ENCODE assay signal across 26 cellular contexts in the genomic region with DNA sequence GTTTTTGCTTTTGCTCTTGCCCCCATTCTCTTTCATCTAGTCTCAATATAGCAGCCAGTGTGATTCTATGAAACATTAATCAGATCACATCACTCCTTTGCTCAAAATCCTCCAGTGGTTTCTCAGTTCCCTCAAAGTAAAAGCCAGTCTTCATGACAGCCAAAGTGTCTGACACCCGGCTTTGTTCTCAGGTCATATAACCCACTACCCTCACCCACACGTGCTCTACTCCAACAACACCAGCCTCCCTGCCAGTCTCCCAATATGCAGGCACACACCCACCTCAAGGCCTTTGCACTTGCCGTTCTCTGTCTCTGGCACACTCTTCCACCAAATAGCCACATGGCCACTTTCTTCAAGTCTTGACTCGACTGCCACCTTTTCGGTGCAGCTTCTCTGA. TPM values are rescaled to one million over a fixed set of nuclear protein-coding genes. Genes with fewer than 3 reads are reported as not detected.
DNase-seq lines count a peak whose midpoint lies in the region; ATAC-seq, FAIRE-seq and TF ChIP-seq lines count a peak whose summit lies in the region.
"Had no signal": no experiment of that assay in that cellular context is flagged by ENCODE, and none has a peak within 500 bp of the region (broad histone marks: within the 10 kb centered on the region; RNA-seq: fewer than 3 reads in every experiment).

No MANE protein-coding gene starts in this region.

- H3K18ac ChIP-seq in trophoblast cell (ENCODE audit: low read length) = peak overlapping the region; percentile 41

- no peaks in the 10 kb centered on the region for H3K27me3 Mint-ChIP-seq in activated CD8-positive, alpha-beta T cell treated with anti-CD3 and anti-CD28 coated beads, Interleukin-2, amount 10 ng/mL, durations not matched to agents 7 days and 5 days (ENCODE audit: low read depth)
- H3K27me3 Mint-ChIP-seq in activated CD8-positive, alpha-beta T cell treated with anti-CD3 and anti-CD28 coated beads for 36 hours = no peaks in the 10 kb centered on the region
- H3K27me3 Mint-ChIP-seq in CD4-positive, alpha-beta memory T cell = no peaks in the 10 kb centered on the region
- H3K27me3 Mint-ChIP-seq in astrocyte (ENCODE audit: low read depth, unreplicated experiment) = peaks cover 2% of the 10 kb centered on the region

- H3K36me3 ChIP-seq in CD4-positive, alpha-beta memory T cell (ENCODE audit: insufficient read depth, low read length) = peaks cover 51% of the 10 kb centered on the region
- H3K36me3 ChIP-seq in astrocyte (ENCODE audit: insufficient read depth, low read length) = peaks cover 28% of the 10 kb centered on the region
- H3K36me3 ChIP-seq in trophoblast cell (ENCODE audit: control insufficient read depth in 1 of 2, insufficient read depth in 2 of 2, low read length in 2 of 2) = peaks cover 53 to 63% of the 10 kb centered on the region in 2 experiments

- intact Hi-C loops in activated CD8-positive, alpha-beta T cell treated with anti-CD3 and anti-CD28 coated beads for 36 hours (cut with micrococcal nuclease) = loop anchor here (10.0 kb wide), 1 partner anchor 495 kb away; no protein-coding TSS in a partner anchor
- intact Hi-C loops in CD4-positive, alpha-beta memory T cell (cut with micrococcal nuclease) = loop anchor here (10.0 kb wide), 1 partner anchor 1425 kb away; the partner anchor contains the start of gene AKAP1

- peaks cover 20% of the 10 kb centered on the region for H3K4me1 ChIP-seq in CD4-positive, alpha-beta memory T cell (ENCODE audit: insufficient read depth, low read length)
- peaks cover 19% of the 10 kb centered on the region for H3K4me1 ChIP-seq in astrocyte (ENCODE audit: insufficient read depth, low read length)
- peaks cover 4 to 13% of the 10 kb centered on the region in 2 experiments for H3K4me1 ChIP-seq in trophoblast cell (ENCODE audit: control insufficient read depth in 1 of 2, insufficient read depth in 2 of 2, low read length in 2 of 2)

- POLR2A ChIA-PET in activated CD8-positive, alpha-beta T cell treated with anti-CD3 and anti-CD28 coated beads, Interleukin-2, amount 10 ng/mL, durations not matched to agents 7 days and 5 days (lab: Charles Lee) = interaction anchor here (1.1 to 1.6 kb wide), 2 partner anchors 12 to 121 kb away, joined by 3 to 4 read pairs; no protein-coding TSS in a partner anchor
- POLR2A ChIA-PET in activated CD8-positive, alpha-beta T cell treated with anti-CD3 and anti-CD28 coated beads for 36 hours (lab: Charles Lee) = interaction anchor here (1.1 to 1.6 kb wide), 2 partner anchors 14 to 122 kb away, joined by 3 to 5 read pairs; no protein-coding TSS in a partner anchor
- POLR2A ChIA-PET in CD4-positive, alpha-beta memory T cell (lab: Charles Lee; ENCODE audit: partially characterized antibody) = interaction anchor here (0.8 kb wide), 1 partner anchor 9 kb away, joined by 3 read pairs; no protein-coding TSS in a partner anchor

- no peak overlapping the region for H2BK120ac ChIP-seq in trophoblast cell (ENCODE audit: insufficient read depth, low read length, poor library complexity)

- H3K4me3 ChIP-seq in CD4-positive, alpha-beta memory T cell (ENCODE audit: low read length in 2 of 2) = no peak overlapping the region
- no peak overlapping the region for H3K4me3 ChIP-seq in astrocyte (ENCODE audit: insufficient read depth, low read depth, low read length)
- no peak overlapping the region for H3K4me3 ChIP-seq in trophoblast cell (ENCODE audit: low read depth, low read length)
- H3K4me3 ChIP-seq: GM23248, HAP-1 had no signal

- H3K9me3 ChIP-seq in CD4-positive, alpha-beta memory T cell (ENCODE audit: control insufficient read depth in 1 of 2, low read length in 2 of 2) = no peaks in the 10 kb centered on the region
- H3K9me3 ChIP-seq in astrocyte (ENCODE audit: insufficient read depth, low read depth, low read length) = no peaks in the 10 kb centered on the region
- no peaks in the 10 kb centered on the region for H3K9me3 ChIP-seq in trophoblast cell (ENCODE audit: insufficient read depth, low read depth, low read length)
- H3K9me3 ChIP-seq: HAP-1 had no signal

- H2AFZ ChIP-seq in astrocyte (ENCODE audit: low read depth, low read length) (no peak overlapping the region), trophoblast cell (ENCODE audit: insufficient read depth, low read length, poor library complexity) (no peak overlapping the region)
- H2AFZ ChIP-seq: GM23248 had no signal

- H3K23ac ChIP-seq in trophoblast cell (ENCODE audit: low read length) = no peak overlapping the region

- H2BK5ac ChIP-seq in trophoblast cell (ENCODE audit: low read depth, low read length, poor library complexity) = no peak overlapping the region

- H3K9ac ChIP-seq in astrocyte (ENCODE audit: low read length) (no peak overlapping the region), trophoblast cell (ENCODE audit: low read length) (no peak overlapping the region)
- H3K9ac ChIP-seq: GM23248 had no signal

- no peaks in the 10 kb centered on the region for H3K27me3 ChIP-seq in CD4-positive, alpha-beta memory T cell (ENCODE audit: insufficient read depth, low read length)
- H3K27me3 ChIP-seq in astrocyte (ENCODE audit: insufficient read depth, low read length) (no peaks in the 10 kb centered on the region), trophoblast cell (ENCODE audit: insufficient read depth, low read length) (no peaks in the 10 kb centered on the region)

- no peak overlapping the region for H3K27ac ChIP-seq in CD4-positive, alpha-beta memory T cell (ENCODE audit: low read depth, low read length)
- no peak overlapping the region for H3K27ac ChIP-seq in astrocyte (ENCODE audit: low read depth, low read length)
- no peak overlapping the region for H3K27ac ChIP-seq in trophoblast cell (ENCODE audit: low read depth, low read length)
- H3K27ac ChIP-seq: GM23248 had no signal

- H3K4ac ChIP-seq in trophoblast cell (ENCODE audit: low read depth, low read length) = no peak overlapping the region

- H2AK5ac ChIP-seq in trophoblast cell (ENCODE audit: low read length) = no peak overlapping the region

- no peak for DNase-seq in activated CD8-positive, alpha-beta T cell treated with anti-CD3 and anti-CD28 coated beads, Interleukin-2, amount 10 ng/mL, durations not matched to agents 7 days and 5 days
- DNase-seq in activated CD8-positive, alpha-beta T cell treated with anti-CD3 and anti-CD28 coated beads for 36 hours = no peak
- no peak for DNase-seq in CD4-positive, alpha-beta memory T cell
- DNase-seq in astrocyte (ENCODE audit: low read depth) (no peak), trophoblast cell (no peak), KBM-7 (no peak)
- DNase-seq in activated effector memory CD4-positive, alpha-beta T cell treated with Interleukin-2 at 50 U/mL for 16 hours = no peak
- DNase-seq: Calu3; CD8-positive, alpha-beta T cell; EL; GM23248; IMR-90; NCI-H1105; NCI-H2081; NCI-H446 treated with DMSO at 0.1 percent for 48 hours; NCI-H748 treated with DMSO at 0.1 percent for 48 hours; NK-92 treated with Interleukin-12 subunit alpha and Interleukin-12 subunit beta, amount 100 ng/mL, for 24 hours; Right ventricle myocardium superior had no signal

- no peaks in the 10 kb centered on the region for H3K9me3 Mint-ChIP-seq in activated CD8-positive, alpha-beta T cell treated with anti-CD3 and anti-CD28 coated beads, Interleukin-2, amount 10 ng/mL, durations not matched to agents 7 days and 5 days (ENCODE audit: insufficient read depth)
- H3K9me3 Mint-ChIP-seq in activated CD8-positive, alpha-beta T cell treated with anti-CD3 and anti-CD28 coated beads for 36 hours = no peaks in the 10 kb centered on the region
- H3K9me3 Mint-ChIP-seq in CD4-positive, alpha-beta memory T cell = no peaks in the 10 kb centered on the region
- H3K9me3 Mint-ChIP-seq in astrocyte (ENCODE audit: unreplicated experiment) = no peaks in the 10 kb centered on the region
- H3K9me3 Mint-ChIP-seq: CD8-positive, alpha-beta T cell had no signal

- H2BK12ac ChIP-seq in trophoblast cell (ENCODE audit: low read length) = no peak overlapping the region

- no peak for FAIRE-seq in astrocyte (lab: Jason Lieb, UNC)
- FAIRE-seq: GM12892, GM18507, RCC 7860 had no signal

- peaks cover 52% of the 10 kb centered on the region for H3K36me3 Mint-ChIP-seq in activated CD8-positive, alpha-beta T cell treated with anti-CD3 and anti-CD28 coated beads, Interleukin-2, amount 10 ng/mL, durations not matched to agents 7 days and 5 days (ENCODE audit: low read depth)
- peaks cover 47% of the 10 kb centered on the region for H3K36me3 Mint-ChIP-seq in activated CD8-positive, alpha-beta T cell treated with anti-CD3 and anti-CD28 coated beads for 36 hours (ENCODE audit: low read depth)
- peaks cover 44 to 75% of the 10 kb centered on the region in 2 donors for H3K36me3 Mint-ChIP-seq in CD4-positive, alpha-beta memory T cell
- peaks cover 20% of the 10 kb centered on the region for H3K36me3 Mint-ChIP-seq in astrocyte (ENCODE audit: low read depth, unreplicated experiment)

- H3K27ac Mint-ChIP-seq in activated CD8-positive, alpha-beta T cell treated with anti-CD3 and anti-CD28 coated beads, Interleukin-2, amount 10 ng/mL, durations not matched to agents 7 days and 5 days = peak overlapping the region; percentile 2
- H3K27ac Mint-ChIP-seq in activated CD8-positive, alpha-beta T cell treated with anti-CD3 and anti-CD28 coated beads for 36 hours = no peak overlapping the region
- peak overlapping the region in 5 of 7 donors; percentile 14 to 78 (median 37) for H3K27ac Mint-ChIP-seq in CD4-positive, alpha-beta memory T cell
- peak overlapping the region; percentile 68 for H3K27ac Mint-ChIP-seq in astrocyte (ENCODE audit: unreplicated experiment)
- H3K27ac Mint-ChIP-seq: CD8-positive, alpha-beta T cell had no signal

- no peak overlapping the region for H3K4me3 Mint-ChIP-seq in activated CD8-positive, alpha-beta T cell treated with anti-CD3 and anti-CD28 coated beads, Interleukin-2, amount 10 ng/mL, durations not matched to agents 7 days and 5 days
- no peak overlapping the region for H3K4me3 Mint-ChIP-seq in activated CD8-positive, alpha-beta T cell treated with anti-CD3 and anti-CD28 coated beads for 36 hours
- H3K4me3 Mint-ChIP-seq in CD4-positive, alpha-beta memory T cell = no peak overlapping the region
- no peak overlapping the region for H3K4me3 Mint-ChIP-seq in astrocyte (ENCODE audit: unreplicated experiment)
- H3K4me3 Mint-ChIP-seq: CD8-positive, alpha-beta T cell had no signal

- H4K8ac ChIP-seq in trophoblast cell (ENCODE audit: low read depth, low read length) = no peak overlapping the region

- H4K12ac ChIP-seq in trophoblast cell (ENCODE audit: low read depth, low read length) = no peak overlapping the region

- H3K79me2 ChIP-seq in astrocyte (ENCODE audit: insufficient read depth, low read length) = peaks cover 5% of the 10 kb centered on the region
- peaks cover 3% of the 10 kb centered on the region for H3K79me2 ChIP-seq in trophoblast cell (ENCODE audit: control insufficient read depth, insufficient read depth, low read length, poor library complexity)

- no CpG with 5 or more reads among the region's 5 CpGs for WGBS in trophoblast cell (ENCODE audit: extremely low coverage, insufficient coverage, insufficient read length)

- H3K4me2 ChIP-seq in astrocyte (ENCODE audit: low read length) (no peak overlapping the region), trophoblast cell (ENCODE audit: low read length) (no peak overlapping the region)

- H3K14ac ChIP-seq in trophoblast cell (ENCODE audit: low read length) = no peak overlapping the region

- CTCF ChIA-PET in activated CD8-positive, alpha-beta T cell treated with anti-CD3 and anti-CD28 coated beads, Interleukin-2, amount 10 ng/mL, durations not matched to agents 7 days and 5 days (lab: Charles Lee) = no interaction called here
- CTCF ChIA-PET in activated CD8-positive, alpha-beta T cell treated with anti-CD3 and anti-CD28 coated beads for 36 hours (lab: Charles Lee) = no interaction called here
- CTCF ChIA-PET in CD4-positive, alpha-beta memory T cell (lab: Charles Lee; ENCODE audit: partially characterized antibody) = no interaction called here

- TF ChIP-seq CTCF in activated CD8-positive, alpha-beta T cell treated with anti-CD3 and anti-CD28 coated beads for 36 hours (IDR thresholded peaks at IDR 0.05) = no peak
- no peak for TF ChIP-seq CTCF in astrocyte (IDR thresholded peaks at IDR 0.05; ENCODE audit: insufficient read depth, low read depth, low read length)

- ATAC-seq in activated CD8-positive, alpha-beta T cell treated with anti-CD3 and anti-CD28 coated beads, Interleukin-2, amount 10 ng/mL, durations not matched to agents 7 days and 5 days = no peak
- ATAC-seq in activated CD8-positive, alpha-beta T cell treated with anti-CD3 and anti-CD28 coated beads for 36 hours = no peak
- no peak for ATAC-seq in SK-N-SH treated with all-trans-retinoic acid at 6 μM for 48 hours
- ATAC-seq: CD8-positive, alpha-beta T cell had no signal

- no peak overlapping the region for H4K91ac ChIP-seq in trophoblast cell (ENCODE audit: low read depth, low read length)

- H3K4me1 Mint-ChIP-seq in activated CD8-positive, alpha-beta T cell treated with anti-CD3 and anti-CD28 coated beads, Interleukin-2, amount 10 ng/mL, durations not matched to agents 7 days and 5 days (ENCODE audit: low read depth) = peaks cover 44% of the 10 kb centered on the region
- peaks cover 32% of the 10 kb centered on the region for H3K4me1 Mint-ChIP-seq in activated CD8-positive, alpha-beta T cell treated with anti-CD3 and anti-CD28 coated beads for 36 hours (ENCODE audit: low read depth)
- H3K4me1 Mint-ChIP-seq in CD4-positive, alpha-beta memory T cell = peaks cover 16 to 35% (median 28%) of the 10 kb centered on the region in 4 donors
- H3K4me1 Mint-ChIP-seq in astrocyte (ENCODE audit: low read depth, unreplicated experiment) = peaks cover 4% of the 10 kb centered on the region

- peaks cover 25% of the 10 kb centered on the region for H4K20me1 ChIP-seq in astrocyte (ENCODE audit: insufficient read depth, low read length)

- H3K79me1 ChIP-seq in trophoblast cell (ENCODE audit: low read length) = peaks cover 3% of the 10 kb centered on the region

- in situ Hi-C loops in KBM-7 (cut with MboI; ENCODE audit: low pct_unique_long_range_greater_than_20kb, low sequenced_read_pairs) = no loop called here

RNA-seq across cellular contexts. Expression of gene MTMR4, which starts 4.4 kb away (rescaled TPM):
- 10 to 100 TPM; 47.7 to 48.6 TPM for total RNA-seq in activated CD8-positive, alpha-beta T cell treated with anti-CD3 and anti-CD28 coated beads, Interleukin-2, amount 10 ng/mL, durations not matched to agents 7 days and 5 days
- total RNA-seq in activated CD8-positive, alpha-beta T cell treated with anti-CD3 and anti-CD28 coated beads for 36 hours = 10 to 100 TPM; 73.3 to 82.1 TPM
- 10 to 100 TPM; 60.4 to 65.7 TPM for total RNA-seq in CD4-positive, alpha-beta memory T cell
- polyA plus RNA-seq in CD4-positive, alpha-beta memory T cell = 10 to 100 TPM; 17.5 to 23.5 TPM
- 13.9 and 17.6 TPM in 2 replicates for total RNA-seq in astrocyte
- polyA plus RNA-seq in trophoblast cell (2013) = 36.4 and 37.2 TPM in 2 replicates

RNA-seq across cellular contexts. Expression of gene HSF5, which starts 21.9 kb away (rescaled TPM):
- total RNA-seq in activated CD8-positive, alpha-beta T cell treated with anti-CD3 and anti-CD28 coated beads, Interleukin-2, amount 10 ng/mL, durations not matched to agents 7 days and 5 days = under 1 TPM; 0.08 to 0.18 TPM
- 1 to 10 TPM; 3.2 to 3.9 TPM for total RNA-seq in activated CD8-positive, alpha-beta T cell treated with anti-CD3 and anti-CD28 coated beads for 36 hours
- 1 to 10 TPM; 2.1 to 2.4 TPM for total RNA-seq in CD4-positive, alpha-beta memory T cell
- 1 to 10 TPM in 1 of 2 donors, under 1 TPM in 1; 0.84 to 1.4 TPM for polyA plus RNA-seq in CD4-positive, alpha-beta memory T cell
- not detected in 2 replicates for total RNA-seq in astrocyte
- 0.01 TPM in 1 of 2 replicates, not detected in the other for polyA plus RNA-seq in trophoblast cell (2013)
- total RNA-seq: A172, GM23248, IMR-90, LHCN-M2, Right ventricle myocardium superior had no signal
- polyA plus RNA-seq: BJ, GM23248, IMR-90 had no signal
